ENCODE assay signal across 18 cellular contexts in the genomic region with DNA sequence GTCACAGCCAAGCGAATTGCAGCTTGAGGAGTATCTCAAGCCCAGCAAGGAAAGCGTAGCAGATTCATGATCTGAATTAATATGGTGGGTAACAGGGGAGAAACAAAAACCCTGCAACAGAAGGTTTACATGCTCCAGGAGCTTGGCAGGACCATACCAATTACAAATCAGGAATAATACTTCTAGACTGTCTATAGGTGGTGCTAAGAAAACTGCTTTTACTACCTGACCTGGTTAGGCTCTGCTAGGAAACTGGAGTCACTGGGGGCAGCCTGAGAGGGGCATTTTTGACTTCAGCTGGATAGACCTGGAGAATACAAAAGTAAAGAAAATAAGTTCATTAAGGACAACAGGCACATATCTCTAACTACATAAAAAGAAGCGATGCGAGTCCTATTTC. TPM values are rescaled to one million over a fixed set of nuclear protein-coding genes. Genes with fewer than 3 reads are reported as not detected.
A peak's percentile ranks its signal among the peaks of the same experiment; 100 is the strongest.
DNase-seq lines count a peak whose midpoint lies in the region; ATAC-seq, FAIRE-seq and TF ChIP-seq lines count a peak whose summit lies in the region.
"Had no signal": no experiment of that assay in that cellular context is flagged by ENCODE, and none has a peak within 500 bp of the region (broad histone marks: within the 10 kb centered on the region; RNA-seq: fewer than 3 reads in every experiment).

No MANE protein-coding gene starts in this region.

- no peaks in the 10 kb centered on the region for H3K4me1 Mint-ChIP-seq in activated naive CD4-positive, alpha-beta T cell treated with anti-CD3 and anti-CD28 coated beads, Interleukin-2, amount 10 ng/mL, durations not matched to agents 7 days and 5 days
- H3K4me1 Mint-ChIP-seq: central memory CD8-positive, alpha-beta T cell had no signal

- H3K79me2 ChIP-seq in keratinocyte (ENCODE audit: control insufficient read depth, insufficient read depth, low read length) = no peaks in the 10 kb centered on the region

- in situ Hi-C loops in Panc1 (cut with HindIII; ENCODE audit: low pct_unique_long_range_greater_than_20kb, low sequenced_read_pairs) = no loop called here

- H3K36me3 ChIP-seq in Panc1 (ENCODE audit: control insufficient read depth, insufficient read depth, low read length) = no peaks in the 10 kb centered on the region
- H3K36me3 ChIP-seq in keratinocyte (ENCODE audit: control insufficient read depth in 2 of 2, extremely low read depth in 1 of 2, insufficient read depth in 2 of 2, low read length in 2 of 2) = no peaks in the 10 kb centered on the region
- H3K36me3 ChIP-seq: suprapubic skin had no signal

- POLR2A ChIA-PET in Panc1 (lab: Charles Lee) = no interaction called here

- peak; percentile 41 for ATAC-seq in GM21367 (IDR thresholded peaks at IDR 0.05; ENCODE audit: unreplicated experiment)
- ATAC-seq in Panc1 = 0 out of 2 replicates have a peak, but pooled peaks have one; percentile 66
- no peak for ATAC-seq in GM18909 (IDR thresholded peaks at IDR 0.05; ENCODE audit: poor library complexity, unreplicated experiment)
- ATAC-seq in HG02623 (IDR thresholded peaks at IDR 0.05; ENCODE audit: unreplicated experiment) = no peak
- ATAC-seq: activated T-cell treated with anti-CD3 and anti-CD28 coated beads, Interleukin-2, amount 50 U/mL, for 72 hours had no signal

- no peak overlapping the region for H3K4me3 Mint-ChIP-seq in activated naive CD4-positive, alpha-beta T cell treated with anti-CD3 and anti-CD28 coated beads, Interleukin-2, amount 10 ng/mL, durations not matched to agents 7 days and 5 days
- H3K4me3 Mint-ChIP-seq: activated T-cell treated with anti-CD3 and anti-CD28 coated beads, Interleukin-2, amount 50 U/mL, for 72 hours; B cell; central memory CD8-positive, alpha-beta T cell; naive B cell; T-helper 2 cell treated with Interferon-gamma antibody and Interleukin-4, amounts not matched to agents 5 μg/mL and 100 μg/mL, for 36 hours had no signal

- dilution Hi-C loops in keratinocyte (cut with MboI; ENCODE audit: extremely low pct_ligation_motif_present, low sequenced_read_pairs) = no loop called here

- H3K9me3 Mint-ChIP-seq in activated naive CD4-positive, alpha-beta T cell treated with anti-CD3 and anti-CD28 coated beads, Interleukin-2, amount 10 ng/mL, durations not matched to agents 7 days and 5 days = no peaks in the 10 kb centered on the region
- H3K9me3 Mint-ChIP-seq: central memory CD8-positive, alpha-beta T cell; naive B cell; T-helper 2 cell treated with Interferon-gamma antibody and Interleukin-4, amounts not matched to agents 5 μg/mL and 100 μg/mL, for 36 hours had no signal

- no peaks in the 10 kb centered on the region for H4K20me1 ChIP-seq in keratinocyte (ENCODE audit: control insufficient read depth, extremely low read depth, insufficient read depth, low read length)

- H3K27me3 Mint-ChIP-seq in activated naive CD4-positive, alpha-beta T cell treated with anti-CD3 and anti-CD28 coated beads, Interleukin-2, amount 10 ng/mL, durations not matched to agents 7 days and 5 days = no peaks in the 10 kb centered on the region
- H3K27me3 Mint-ChIP-seq: B cell; central memory CD8-positive, alpha-beta T cell; naive B cell had no signal

- H2AFZ ChIP-seq in keratinocyte (ENCODE audit: control insufficient read depth, low read length) = no peak overlapping the region

- H3K27ac ChIP-seq in Panc1 (ENCODE audit: low read length) (no peak overlapping the region), keratinocyte (ENCODE audit: control insufficient read depth, insufficient read depth, low read length) (no peak overlapping the region)
- H3K27ac ChIP-seq: psoas muscle, suprapubic skin had no signal

- no peaks in the 10 kb centered on the region for H3K4me1 ChIP-seq in Panc1 (ENCODE audit: control insufficient read depth, insufficient read depth, low read length)
- H3K4me1 ChIP-seq in keratinocyte (ENCODE audit: control insufficient read depth, extremely low read depth, insufficient read depth, low read length) = peaks cover 16% of the 10 kb centered on the region
- H3K4me1 ChIP-seq: psoas muscle, suprapubic skin had no signal

- H3K27ac Mint-ChIP-seq in activated naive CD4-positive, alpha-beta T cell treated with anti-CD3 and anti-CD28 coated beads, Interleukin-2, amount 10 ng/mL, durations not matched to agents 7 days and 5 days = no peak overlapping the region
- H3K27ac Mint-ChIP-seq: activated T-cell treated with anti-CD3 and anti-CD28 coated beads, Interleukin-2, amount 50 U/mL, for 72 hours; B cell; T-helper 2 cell treated with Interferon-gamma antibody and Interleukin-4, amounts not matched to agents 5 μg/mL and 100 μg/mL, for 36 hours had no signal

- FAIRE-seq in keratinocyte (lab: Jason Lieb, UNC) = peak; percentile 41

- no TSS peak for BruUV-seq in Panc1 (replicated peaks; lab: Mats Ljungman, UMichigan)

- no peak overlapping the region for H3K4me3 ChIP-seq in Panc1 (ENCODE audit: low read depth in 2 of 2, low read length in 2 of 2)
- H3K4me3 ChIP-seq in keratinocyte (ENCODE audit: control insufficient read depth in 2 of 3, extremely low read depth in 1 of 3, insufficient read depth in 2 of 3, low read depth in 1 of 3, low read length in 3 of 3) = no peak overlapping the region
- H3K4me3 ChIP-seq: psoas muscle, suprapubic skin had no signal

- no peak overlapping the region for H3K9ac ChIP-seq in keratinocyte (ENCODE audit: control insufficient read depth, extremely low read depth, insufficient read depth, low read length)

- CTCF ChIA-PET in Panc1 (lab: Charles Lee) = interaction anchor here (0.6 to 0.7 kb wide), 2 partner anchors 25 to 282 kb away, joined by 3 read pairs; a partner anchor contains a TSS
- CTCF ChIA-PET in activated naive CD4-positive, alpha-beta T cell treated with anti-CD3 and anti-CD28 coated beads, Interleukin-2, amount 10 ng/mL, durations not matched to agents 7 days and 5 days (lab: Charles Lee) = no interaction called here

- no peaks in the 10 kb centered on the region for H3K36me3 Mint-ChIP-seq in activated naive CD4-positive, alpha-beta T cell treated with anti-CD3 and anti-CD28 coated beads, Interleukin-2, amount 10 ng/mL, durations not matched to agents 7 days and 5 days
- H3K36me3 Mint-ChIP-seq: naive B cell had no signal

- no peaks in the 10 kb centered on the region for H3K9me3 ChIP-seq in Panc1 (ENCODE audit: control insufficient read depth, insufficient read depth, low read depth, low read length)
- no peaks in the 10 kb centered on the region for H3K9me3 ChIP-seq in keratinocyte (ENCODE audit: control insufficient read depth, low read depth, low read length)
- H3K9me3 ChIP-seq: psoas muscle, suprapubic skin had no signal

- intact Hi-C loops in Panc1 (cut with micrococcal nuclease; ENCODE audit: unreplicated experiment) = no loop called here

- no peaks in the 10 kb centered on the region for H3K27me3 ChIP-seq in Panc1 (ENCODE audit: control insufficient read depth, insufficient read depth, low read length)
- H3K27me3 ChIP-seq in keratinocyte (ENCODE audit: control insufficient read depth, extremely low read depth, insufficient read depth, low read length) = no peaks in the 10 kb centered on the region
- H3K27me3 ChIP-seq: suprapubic skin had no signal

- no peaks in the 10 kb centered on the region for H3K9me1 ChIP-seq in keratinocyte (ENCODE audit: control insufficient read depth, extremely low read depth, insufficient read depth, low read length)

- DNase-seq in D341Med (ENCODE audit: low spot score) (peak; percentile 24), Panc1 (ENCODE audit: low read depth, low spot score) (no peak), keratinocyte (ENCODE audit: low read depth, low spot score) (no peak), germinal center (ENCODE audit: low spot score) (no peak)
- DNase-seq in activated naive CD4-positive, alpha-beta T cell treated with anti-CD3 and anti-CD28 coated beads, Interleukin-2, amount 10 ng/mL, durations not matched to agents 7 days and 5 days = no peak
- DNase-seq: activated CD4-positive, alpha-beta T cell treated with anti-CD3 and anti-CD28 coated beads, Interleukin-2, amount 50 U/mL, for 4 hours; activated T-cell treated with anti-CD3 and anti-CD28 coated beads, Interleukin-2, amount 50 U/mL, for 72 hours; glutamatergic neuron; naive B cell; NCI-H524 treated with DMSO at 0.1 percent for 48 hours; psoas muscle had no signal

- no peak overlapping the region for H3K4me2 ChIP-seq in keratinocyte (ENCODE audit: control insufficient read depth, extremely low read depth, insufficient read depth, low read depth, low read length)

- TF ChIP-seq CTCF in Panc1 (IDR thresholded peaks at IDR 0.05) (peak; percentile 43; the same call in 1 of the 2 replicates), keratinocyte (optimal IDR thresholded peaks at IDR 0.05 in 1 of 3, IDR thresholded peaks at IDR 0.05 in 1 of 3, conservative IDR thresholded peaks at IDR 0.05 in 1 of 3; ENCODE audit: extremely low read depth in 1 of 3, insufficient read depth in 2 of 3, low read length in 3 of 3) (no peak)

RNA-seq across cellular contexts. Expression of a gene that starts 24.6 kb away (rescaled TPM):
- total RNA-seq in Panc1 (2021; ENCODE audit: unreplicated experiment) = 21.8 TPM
- polyA plus RNA-seq in Panc1 (2012; ENCODE audit: insufficient read length) = 13.6 TPM
- 9.1 to 16.5 TPM (median 11.4 TPM) in 3 replicates for polyA plus RNA-seq in keratinocyte
- 13.7 TPM for polyA plus RNA-seq in keratinocyte (2011; ENCODE audit: low read depth)
- 8.9 and 18.8 TPM in 2 replicates for polyA plus RNA-seq in keratinocyte (2011; cell fraction: cytosol; rRNA removed)
- polyA plus RNA-seq in keratinocyte (2011; cell fraction: nucleus; rRNA removed) = 11.8 and 13.3 TPM in 2 replicates
- polyA plus RNA-seq in keratinocyte (2012; ENCODE audit: low replicate concordance) = 9.8 and 9.9 TPM in 2 replicates
- 3.8 to 20.0 TPM (median 8.4 TPM) in 3 replicates for polyA minus RNA-seq in keratinocyte
- 20.3 TPM for polyA minus RNA-seq in keratinocyte (2011; cell fraction: cytosol; rRNA and poly(A)+ RNA removed)
- polyA minus RNA-seq in keratinocyte (2011; cell fraction: nucleus; rRNA and poly(A)+ RNA removed) = 11.9 and 24.4 TPM in 2 replicates

Comparison
In these comparisons a context has a peak if more than half of its experiments do, and no peak if none do; other contexts are left out.
1. ATAC-seq: peak in GM21367 (single experiment) and Panc1 (single experiment); none in GM18909 (single experiment) and HG02623 (single experiment).